In the genomic region with DNA sequence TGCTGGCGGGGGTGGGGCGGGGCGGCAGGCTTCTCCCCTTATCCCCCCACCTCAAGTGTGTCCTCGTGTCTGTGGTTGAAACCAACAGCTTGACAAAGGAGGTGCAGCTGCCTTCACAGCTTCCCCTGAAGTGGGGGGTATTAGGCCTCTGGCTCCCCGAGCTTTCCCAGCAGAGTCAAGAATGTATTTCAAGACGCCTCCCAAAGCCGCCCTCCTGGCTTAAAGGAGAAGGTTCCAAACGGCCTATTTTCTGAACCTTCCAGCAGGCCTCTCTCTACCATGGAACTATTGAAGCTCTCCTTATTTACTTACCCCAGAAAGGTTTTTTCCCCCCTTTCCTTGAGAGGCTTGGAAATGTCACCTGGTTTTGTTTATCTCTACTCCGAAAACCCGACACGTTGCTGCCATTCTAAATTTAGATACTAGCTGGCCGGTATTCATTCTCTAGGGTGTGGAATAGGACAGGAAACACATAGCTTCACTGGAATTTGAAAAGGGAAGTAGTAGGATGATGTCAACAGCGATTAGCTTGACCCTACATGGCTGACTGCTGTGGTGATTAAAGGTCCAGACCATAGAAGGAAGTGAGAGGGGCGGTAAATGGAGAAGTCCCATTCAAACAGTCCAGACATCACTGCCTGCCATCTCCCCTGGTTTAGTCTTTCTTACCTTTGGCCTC, we compare ENCODE assay signal across 1 cellular context.
TF ChIP-seq lines count a peak whose summit lies in the region.

No MANE protein-coding gene starts in this region.

TF ChIP-seq in HEK293, 187 proteins besides CTCF, POLR2A, EP300 and RAD21 (continued from another document):
- TF ChIP-seq, protein P1, sequence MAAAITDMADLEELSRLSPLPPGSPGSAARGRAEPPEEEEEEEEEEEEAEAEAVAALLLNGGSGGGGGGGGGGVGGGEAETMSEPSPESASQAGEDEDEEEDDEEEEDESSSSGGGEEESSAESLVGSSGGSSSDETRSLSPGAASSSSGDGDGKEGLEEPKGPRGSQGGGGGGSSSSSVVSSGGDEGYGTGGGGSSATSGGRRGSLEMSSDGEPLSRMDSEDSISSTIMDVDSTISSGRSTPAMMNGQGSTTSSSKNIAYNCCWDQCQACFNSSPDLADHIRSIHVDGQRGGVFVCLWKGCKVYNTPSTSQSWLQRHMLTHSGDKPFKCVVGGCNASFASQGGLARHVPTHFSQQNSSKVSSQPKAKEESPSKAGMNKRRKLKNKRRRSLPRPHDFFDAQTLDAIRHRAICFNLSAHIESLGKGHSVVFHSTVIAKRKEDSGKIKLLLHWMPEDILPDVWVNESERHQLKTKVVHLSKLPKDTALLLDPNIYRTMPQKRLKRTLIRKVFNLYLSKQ (tag by site-specific recombination; IDR thresholded peaks at IDR 0.05; ENCODE audit: borderline replicate concordance), result no peak
- TF ChIP-seq SP2 (tag by site-specific recombination; IDR thresholded peaks at IDR 0.05) (no peak), ZNF629 (tag by site-specific recombination; IDR thresholded peaks at IDR 0.05) (peak; percentile 82), ZNF133 (tag by site-specific recombination; IDR thresholded peaks at IDR 0.05) (no peak), ZBTB21 (tag by site-specific recombination; IDR thresholded peaks at IDR 0.05) (peak; percentile 72; the same call in 1 of the 2 replicates), ZNF76 (tag by site-specific recombination; IDR thresholded peaks at IDR 0.05; ENCODE audit: borderline replicate concordance, low read depth) (no peak), ZFHX2 (tag by site-specific recombination; conservative IDR thresholded peaks at IDR 0.05) (0 out of 2 replicates have a peak, but pooled peaks have one; percentile 2), ZNF341 (tag by site-specific recombination; IDR thresholded peaks at IDR 0.05; ENCODE audit: low read depth) (peak; percentile 4; the same call in 1 of the 2 replicates)
- TF ChIP-seq, protein P2, sequence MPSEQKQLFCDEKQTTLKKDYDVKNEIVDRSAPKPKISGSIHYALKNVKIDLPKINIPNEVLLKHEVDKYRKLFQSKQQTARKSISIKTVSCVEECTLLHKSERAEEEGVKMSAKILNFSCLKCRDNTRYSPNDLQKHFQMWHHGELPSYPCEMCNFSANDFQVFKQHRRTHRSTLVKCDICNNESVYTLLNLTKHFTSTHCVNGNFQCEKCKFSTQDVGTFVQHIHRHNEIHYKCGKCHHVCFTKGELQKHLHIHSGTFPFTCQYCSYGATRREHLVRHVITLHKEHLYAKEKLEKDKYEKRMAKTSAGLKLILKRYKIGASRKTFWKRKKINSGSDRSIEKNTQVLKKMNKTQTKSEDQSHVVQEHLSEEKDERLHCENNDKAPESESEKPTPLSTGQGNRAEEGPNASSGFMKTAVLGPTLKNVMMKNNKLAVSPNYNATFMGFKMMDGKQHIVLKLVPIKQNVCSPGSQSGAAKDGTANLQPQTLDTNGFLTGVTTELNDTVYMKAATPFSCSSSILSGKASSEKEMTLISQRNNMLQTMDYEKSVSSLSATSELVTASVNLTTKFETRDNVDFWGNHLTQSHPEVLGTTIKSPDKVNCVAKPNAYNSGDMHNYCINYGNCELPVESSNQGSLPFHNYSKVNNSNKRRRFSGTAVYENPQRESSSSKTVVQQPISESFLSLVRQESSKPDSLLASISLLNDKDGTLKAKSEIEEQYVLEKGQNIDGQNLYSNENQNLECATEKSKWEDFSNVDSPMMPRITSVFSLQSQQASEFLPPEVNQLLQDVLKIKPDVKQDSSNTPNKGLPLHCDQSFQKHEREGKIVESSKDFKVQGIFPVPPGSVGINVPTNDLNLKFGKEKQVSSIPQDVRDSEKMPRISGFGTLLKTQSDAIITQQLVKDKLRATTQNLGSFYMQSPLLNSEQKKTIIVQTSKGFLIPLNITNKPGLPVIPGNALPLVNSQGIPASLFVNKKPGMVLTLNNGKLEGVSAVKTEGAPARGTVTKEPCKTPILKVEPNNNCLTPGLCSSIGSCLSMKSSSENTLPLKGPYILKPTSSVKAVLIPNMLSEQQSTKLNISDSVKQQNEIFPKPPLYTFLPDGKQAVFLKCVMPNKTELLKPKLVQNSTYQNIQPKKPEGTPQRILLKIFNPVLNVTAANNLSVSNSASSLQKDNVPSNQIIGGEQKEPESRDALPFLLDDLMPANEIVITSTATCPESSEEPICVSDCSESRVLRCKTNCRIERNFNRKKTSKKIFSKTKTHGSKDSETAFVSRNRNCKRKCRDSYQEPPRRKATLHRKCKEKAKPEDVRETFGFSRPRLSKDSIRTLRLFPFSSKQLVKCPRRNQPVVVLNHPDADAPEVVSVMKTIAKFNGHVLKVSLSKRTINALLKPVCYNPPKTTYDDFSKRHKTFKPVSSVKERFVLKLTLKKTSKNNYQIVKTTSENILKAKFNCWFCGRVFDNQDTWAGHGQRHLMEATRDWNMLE (tag by site-specific recombination; conservative IDR thresholded peaks at IDR 0.05; ENCODE audit: low read depth), result peak; percentile 52; the same call in 1 of the 2 replicates
- TF ChIP-seq, protein P3, sequence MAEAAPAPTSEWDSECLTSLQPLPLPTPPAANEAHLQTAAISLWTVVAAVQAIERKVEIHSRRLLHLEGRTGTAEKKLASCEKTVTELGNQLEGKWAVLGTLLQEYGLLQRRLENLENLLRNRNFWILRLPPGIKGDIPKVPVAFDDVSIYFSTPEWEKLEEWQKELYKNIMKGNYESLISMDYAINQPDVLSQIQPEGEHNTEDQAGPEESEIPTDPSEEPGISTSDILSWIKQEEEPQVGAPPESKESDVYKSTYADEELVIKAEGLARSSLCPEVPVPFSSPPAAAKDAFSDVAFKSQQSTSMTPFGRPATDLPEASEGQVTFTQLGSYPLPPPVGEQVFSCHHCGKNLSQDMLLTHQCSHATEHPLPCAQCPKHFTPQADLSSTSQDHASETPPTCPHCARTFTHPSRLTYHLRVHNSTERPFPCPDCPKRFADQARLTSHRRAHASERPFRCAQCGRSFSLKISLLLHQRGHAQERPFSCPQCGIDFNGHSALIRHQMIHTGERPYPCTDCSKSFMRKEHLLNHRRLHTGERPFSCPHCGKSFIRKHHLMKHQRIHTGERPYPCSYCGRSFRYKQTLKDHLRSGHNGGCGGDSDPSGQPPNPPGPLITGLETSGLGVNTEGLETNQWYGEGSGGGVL (tag by site-specific recombination; IDR thresholded peaks at IDR 0.05), result peak; percentile 85
